In genomic region chr22:37079158-37079557, GRCh38 we compare ENCODE assay signal across 17 cellular contexts. TPM values are rescaled to one million over a fixed set of nuclear protein-coding genes. Genes with fewer than 3 reads are reported as not detected.
DNase-seq lines count a peak whose midpoint lies in the region; ATAC-seq, FAIRE-seq and TF ChIP-seq lines count a peak whose summit lies in the region.
"Had no signal": no experiment of that assay in that cellular context is flagged by ENCODE, and none has a peak within 500 bp of the region (broad histone marks: within the 10 kb centered on the region; RNA-seq: fewer than 3 reads in every experiment).

No MANE protein-coding gene starts in this region.

- H3K4me3 ChIP-seq in BLaER1 treated with 17β-estradiol and CSF1 and Interleukin-3, amounts not matched to agents 10 nM and 100 nM, result no peak overlapping the region
- H3K4me3 ChIP-seq in HEK293 (ENCODE audit: low read depth, low read length) (no peak overlapping the region), gastrocnemius medialis (no peak overlapping the region)
- H3K4me3 ChIP-seq: hepatocyte, right atrium auricular region, testis had no signal

- CTCF ChIA-PET in HEK293 (lab: Yijun Ruan, JAX), result interaction anchor here (0.6 to 1.1 kb wide), 3 partner anchors 76 to 181 kb away, joined by 3 to 5 read pairs (median 4); no protein-coding TSS in a partner anchor

- DNase-seq in activated T-cell treated with anti-CD3 and anti-CD28 coated beads, Interleukin-2, amount 50 U/mL, for 4 hours, result no peak
- DNase-seq in immature natural killer cell (no peak), gastrocnemius medialis (no peak), D721Med (ENCODE audit: insufficient read length, low spot score) (no peak), posterior cingulate gyrus (no peak), NCI-H1092 treated with DMSO at 0.1 percent for 48 hours (lab: John Stamatoyannopoulos, UW) (no peak)
- DNase-seq: kidney glomerular epithelial cell, NCI-H187, NCI-H446, T1000 had no signal

- H3K9me3 Mint-ChIP-seq in activated T-cell treated with anti-CD3 and anti-CD28 coated beads, Interleukin-2, amount 50 U/mL, for 4 hours, result no peaks in the 10 kb centered on the region
- no peaks in the 10 kb centered on the region for H3K9me3 Mint-ChIP-seq in immature natural killer cell

- peaks cover 22 to 46% (median 42%) of the 10 kb centered on the region in 10 experiments for H3K4me1 ChIP-seq in BLaER1 treated with 17β-estradiol and CSF1 and Interleukin-3, amounts not matched to agents 10 nM and 100 nM
- no peaks in the 10 kb centered on the region for H3K4me1 ChIP-seq in HEK293 (ENCODE audit: control insufficient read depth, insufficient read depth, low read length)
- no peaks in the 10 kb centered on the region for H3K4me1 ChIP-seq in gastrocnemius medialis
- H3K4me1 ChIP-seq: right atrium auricular region, testis had no signal

- no peak for TF ChIP-seq POLR2A in gastrocnemius medialis (IDR thresholded peaks at IDR 0.05)

- peak overlapping the region; percentile 46 to 80 (median 72); a peak in 21 of 22 replicates for H3K4me2 ChIP-seq in BLaER1 treated with 17β-estradiol and CSF1 and Interleukin-3, amounts not matched to agents 10 nM and 100 nM
- H3K4me2 ChIP-seq: hepatocyte had no signal

- peaks cover 2% of the 10 kb centered on the region for H3K27me3 Mint-ChIP-seq in activated T-cell treated with anti-CD3 and anti-CD28 coated beads, Interleukin-2, amount 50 U/mL, for 4 hours (ENCODE audit: low read depth)
- H3K27me3 Mint-ChIP-seq in immature natural killer cell (ENCODE audit: low read depth in 3 of 3), result peaks cover 5 to 12% (median 7%) of the 10 kb centered on the region in 3 donors

- TF ChIP-seq CTCF in HEK293 (tag by site-specific recombination; IDR thresholded peaks at IDR 0.05) (no peak), gastrocnemius medialis (IDR thresholded peaks at IDR 0.05 in 4 of 5, conservative IDR thresholded peaks at IDR 0.05 in 1 of 5) (no peak), D721Med (IDR thresholded peaks at IDR 0.05; ENCODE audit: insufficient read depth, missing control alignments) (no peak)

- peaks cover 0 to 4% (median 0%) of the 10 kb centered on the region in 11 experiments; a peak in 1 of 22 replicates for H4K20me1 ChIP-seq in BLaER1 treated with 17β-estradiol and CSF1 and Interleukin-3, amounts not matched to agents 10 nM and 100 nM

- ATAC-seq in activated T-cell treated with anti-CD3 and anti-CD28 coated beads, Interleukin-2, amount 50 U/mL, for 4 hours, result no peak
- no peak for ATAC-seq in gastrocnemius medialis
- ATAC-seq: HCT116 had no signal

- H3K27ac Mint-ChIP-seq in immature natural killer cell, result peak overlapping the region; percentile 95 to 99 (median 98)

- POLR2A ChIA-PET in HEK293 (lab: Yijun Ruan, JAX), result interaction anchor here (1.0 kb wide), 1 partner anchor 120 kb away, joined by 4 read pairs; no protein-coding TSS in a partner anchor

- no peaks in the 10 kb centered on the region for H3K9me3 ChIP-seq in BLaER1 treated with 17β-estradiol and CSF1 and Interleukin-3, amounts not matched to agents 10 nM and 100 nM (replicated peaks in 1 of 11)
- no peaks in the 10 kb centered on the region for H3K9me3 ChIP-seq in HEK293 (ENCODE audit: control insufficient read depth, insufficient read depth, low read depth, low read length)
- H3K9me3 ChIP-seq in gastrocnemius medialis, result no peaks in the 10 kb centered on the region
- H3K9me3 ChIP-seq: right atrium auricular region, testis had no signal

- intact Hi-C loops in gastrocnemius medialis (cut with DNase I; ENCODE audit: low total_unique reads), result no loop called here
- intact Hi-C loops in posterior cingulate gyrus (cut with DNase I), result no loop called here

- H3K4me3 Mint-ChIP-seq in activated T-cell treated with anti-CD3 and anti-CD28 coated beads, Interleukin-2, amount 50 U/mL, for 4 hours, result peak overlapping the region; percentile 65
- H3K4me3 Mint-ChIP-seq in immature natural killer cell, result peak overlapping the region; percentile 42 to 77 (median 73)

- in situ Hi-C loops in gastrocnemius medialis (cut with MboI; ENCODE audit: low sequenced_read_pairs in 4 of 4), result loop anchor here in 1 of 4 donors (25.0 kb wide), 1 partner anchor 133 kb away; the partner anchor contains the start of gene SSTR3

- H3K27ac ChIP-seq in BLaER1 treated with 17β-estradiol and CSF1 and Interleukin-3, amounts not matched to agents 10 nM and 100 nM, result 0 out of 22 replicates have a peak overlapping the region, but pooled peaks of 1 of the 11 experiments have one; percentile 3
- H3K27ac ChIP-seq in HEK293 (ENCODE audit: extremely low read depth, low read depth, low read length), result no peak overlapping the region
- H3K27ac ChIP-seq in gastrocnemius medialis, result no peak overlapping the region
- H3K27ac ChIP-seq: hepatocyte, right atrium auricular region, testis had no signal

- no peak overlapping the region; a peak in 1 of 22 replicates for H3K9ac ChIP-seq in BLaER1 treated with 17β-estradiol and CSF1 and Interleukin-3, amounts not matched to agents 10 nM and 100 nM

- no peak for FAIRE-seq in D721Med (lab: Jason Lieb, UNC)

- no peaks in the 10 kb centered on the region for H3K36me3 Mint-ChIP-seq in activated T-cell treated with anti-CD3 and anti-CD28 coated beads, Interleukin-2, amount 50 U/mL, for 4 hours (ENCODE audit: insufficient read depth)
- no peaks in the 10 kb centered on the region for H3K36me3 Mint-ChIP-seq in immature natural killer cell

- no peaks in the 10 kb centered on the region for H3K36me3 ChIP-seq in BLaER1 treated with 17β-estradiol and CSF1 and Interleukin-3, amounts not matched to agents 10 nM and 100 nM
- no peaks in the 10 kb centered on the region for H3K36me3 ChIP-seq in HEK293 (ENCODE audit: control insufficient read depth in 2 of 2, insufficient read depth in 1 of 2, low read length in 2 of 2)
- no peaks in the 10 kb centered on the region for H3K36me3 ChIP-seq in gastrocnemius medialis
- H3K36me3 ChIP-seq: right atrium auricular region had no signal

- no peaks in the 10 kb centered on the region for H3K27me3 ChIP-seq in BLaER1 treated with 17β-estradiol and CSF1 and Interleukin-3, amounts not matched to agents 10 nM and 100 nM
- peaks cover 7 to 14% (median 9%) of the 10 kb centered on the region in 3 donors for H3K27me3 ChIP-seq in gastrocnemius medialis
- H3K27me3 ChIP-seq: hepatocyte, right atrium auricular region, testis had no signal

- H3K4me1 Mint-ChIP-seq in activated T-cell treated with anti-CD3 and anti-CD28 coated beads, Interleukin-2, amount 50 U/mL, for 4 hours (ENCODE audit: low read depth), result peaks cover 52% of the 10 kb centered on the region
- H3K4me1 Mint-ChIP-seq in immature natural killer cell, result peaks cover 31 to 34% of the 10 kb centered on the region in 2 donors

TF ChIP-seq in HEK293, 187 proteins besides CTCF, POLR2A, EP300 and RAD21:
- TF ChIP-seq EGR2 (tag by site-specific recombination; IDR thresholded peaks at IDR 0.05; ENCODE audit: low read depth), result 0 out of 2 replicates have a peak, but pooled peaks have one; percentile 39
- TF ChIP-seq ZNF521 (tag by site-specific recombination; IDR thresholded peaks at IDR 0.05), result no peak
- peak; percentile 24; the same call in 1 of the 2 replicates for TF ChIP-seq ZNF341 (tag by site-specific recombination; IDR thresholded peaks at IDR 0.05; ENCODE audit: low read depth)
- peak; percentile 57 for TF ChIP-seq ZNF366 (tag by site-specific recombination; conservative IDR thresholded peaks at IDR 0.05)
- peak; percentile 44; the same call in 1 of the 2 replicates for TF ChIP-seq SCRT2 (tag by site-specific recombination; IDR thresholded peaks at IDR 0.05)
- 0 out of 2 replicates have a peak, but pooled peaks have one; percentile 36 for TF ChIP-seq ZFHX2 (tag by site-specific recombination; conservative IDR thresholded peaks at IDR 0.05)

RNA-seq across cellular contexts. Expression of gene KCTD17, which starts 27.6 kb away (rescaled TPM):
- 10 to 100 TPM; 33.8 to 39.6 (median 34.3) TPM for total RNA-seq in activated T-cell treated with anti-CD3 and anti-CD28 coated beads, Interleukin-2, amount 50 U/mL, for 4 hours
- 10 to 100 TPM; 10.7 to 16.1 (median 14.3) TPM for polyA plus RNA-seq in immature natural killer cell
- total RNA-seq in gastrocnemius medialis, result 1 to 10 TPM; 1.8 to 3.3 (median 2.6) TPM

RNA-seq across cellular contexts. Expression of gene TMPRSS6, which starts 30.4 kb away (rescaled TPM):
- total RNA-seq in activated T-cell treated with anti-CD3 and anti-CD28 coated beads, Interleukin-2, amount 50 U/mL, for 4 hours, result 1 to 10 TPM in 1 of 3 donors, under 1 TPM in 2; 0.76 to 1.3 (median 0.89) TPM
- polyA plus RNA-seq in immature natural killer cell, result under 1 TPM in 2 of 3 donors, not detected in 1; 0.28 to 0.52 TPM
- under 1 TPM in 2 of 4 donors, not detected in 2; 0.10 to 0.18 TPM for total RNA-seq in gastrocnemius medialis
- total RNA-seq: MCF 10A, right atrium auricular region had no signal

RNA-seq across cellular contexts. Expression of gene MPST, which starts 59.6 kb away (rescaled TPM):
- total RNA-seq in activated T-cell treated with anti-CD3 and anti-CD28 coated beads, Interleukin-2, amount 50 U/mL, for 4 hours, result 1 to 10 TPM; 4.7 to 7.2 (median 6.0) TPM
- 10 to 100 TPM; 56.0 to 97.5 (median 59.7) TPM for polyA plus RNA-seq in immature natural killer cell
- 100 to 1,000 TPM; 131 to 161 (median 146) TPM for total RNA-seq in gastrocnemius medialis

RNA-seq across cellular contexts. Expression of gene TST, which starts 59.9 kb away (rescaled TPM):
- total RNA-seq in activated T-cell treated with anti-CD3 and anti-CD28 coated beads, Interleukin-2, amount 50 U/mL, for 4 hours, result 1 to 10 TPM; 1.2 TPM
- polyA plus RNA-seq in immature natural killer cell, result 10 to 100 TPM in 1 of 3 donors, 1 to 10 TPM in 2; 8.1 to 20.8 (median 8.4) TPM
- 10 to 100 TPM; 42.2 to 66.5 (median 51.9) TPM for total RNA-seq in gastrocnemius medialis

Comparison
In these comparisons a context has a peak if more than half of its experiments do, and no peak if none do; other contexts are left out.
1. RNA of gene KCTD17, which starts 27.6 kb away (total RNA-seq): 33.8 to 39.6 TPM in activated T-cell treated with anti-CD3 and anti-CD28 coated beads, Interleukin-2, amount 50 U/mL, for 4 hours; 1.8 to 3.3 TPM in gastrocnemius medialis; every median in the first group is over 4 times any median in the second.
2. RNA of gene MPST, which starts 59.6 kb away (total RNA-seq): 131 to 161 TPM in gastrocnemius medialis; 4.7 to 7.2 TPM in activated T-cell treated with anti-CD3 and anti-CD28 coated beads, Interleukin-2, amount 50 U/mL, for 4 hours; every median in the first group is over 10 times any median in the second.